In the genomic region with DNA sequence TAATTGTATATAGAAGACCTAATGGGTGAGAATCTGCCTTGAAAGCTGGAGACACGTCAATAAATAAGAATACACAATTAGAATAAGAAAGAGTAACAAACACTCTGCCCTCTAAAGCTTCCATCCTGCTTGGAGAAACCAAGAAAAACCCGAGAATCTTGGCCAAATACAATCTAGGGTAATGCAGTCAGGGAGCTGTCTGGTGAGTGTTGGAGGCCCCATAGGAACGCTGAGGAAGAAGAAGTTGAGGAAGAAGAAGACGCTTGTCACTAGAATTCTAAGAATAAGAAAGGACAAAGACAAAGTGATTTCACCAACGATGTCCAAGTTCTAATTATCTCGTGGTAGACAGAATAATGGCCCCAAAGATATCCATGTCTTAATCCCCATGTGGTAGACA, we compare ENCODE assay signal across 22 cellular contexts.
"Had no signal": no experiment of that assay in that cellular context is flagged by ENCODE, and none has a peak within 500 bp of the region (broad histone marks: within the 10 kb centered on the region; RNA-seq: fewer than 3 reads in every experiment).

No MANE protein-coding gene starts in this region.

- H3K9me3 ChIP-seq: pancreas had no signal

- H3K4me3 ChIP-seq: colonic mucosa, left lung, pancreas, smooth muscle cell, suprapubic skin, transverse colon, upper lobe of right lung, uterus had no signal

- H3K36me3 ChIP-seq: colonic mucosa, left lung, pancreas, suprapubic skin, transverse colon, upper lobe of right lung, uterus had no signal

- H3K4me1 ChIP-seq: colonic mucosa, left lung, pancreas, suprapubic skin, transverse colon, upper lobe of right lung, uterus had no signal

- H3K27ac Mint-ChIP-seq: effector memory CD8-positive, alpha-beta T cell; natural killer cell; stimulated activated naive CD8-positive, alpha-beta T cell treated with anti-CD3 and anti-CD28 coated beads, Interleukin-15, amount 100 ng/mL, for 72 hours had no signal

- ATAC-seq: effector memory CD8-positive, alpha-beta T cell; left cardiac atrium; left lung; natural killer cell; pancreas; sciatic nerve; stimulated activated naive CD8-positive, alpha-beta T cell treated with anti-CD3 and anti-CD28 coated beads, Interleukin-15, amount 100 ng/mL, for 72 hours; upper lobe of right lung had no signal

- H3K27ac ChIP-seq: colonic mucosa, left lung, pancreas, suprapubic skin, transverse colon, upper lobe of right lung, uterus had no signal

- DNase-seq: colonic mucosa; dermis blood vessel endothelial cell; effector memory CD8-positive, alpha-beta T cell; left cardiac atrium; mammary epithelial cell; natural killer cell; occipital lobe; pancreas; retina; stimulated activated CD4-positive, alpha-beta T cell treated with anti-CD3 and anti-CD28 coated beads, Interleukin-12 subunit alpha, Interleukin-12 subunit beta, amount 100 ng/mL, for 4 hours; stimulated activated CD4-positive, alpha-beta T cell treated with anti-CD3 and anti-CD28 coated beads, Interleukin-1b, Interleukin-23, amount 100 ng/mL, for 48 hours; stimulated activated CD4-positive, alpha-beta T cell treated with anti-CD3 and anti-CD28 coated beads, Interleukin-4, amount 100 ng/mL, for 1 hour; stimulated activated CD8-positive, alpha-beta memory T cell treated with anti-CD3 and anti-CD28 coated beads, Interleukin-4, amount 100 ng/mL, for 48 hours; stimulated activated naive CD4-positive, alpha-beta T cell; stimulated activated naive CD8-positive, alpha-beta T cell treated with anti-CD3 and anti-CD28 coated beads, Interleukin-15, amount 100 ng/mL, for 72 hours; transverse colon; upper lobe of right lung; uterus had no signal

- H3K4me1 Mint-ChIP-seq: natural killer cell; stimulated activated naive CD8-positive, alpha-beta T cell treated with anti-CD3 and anti-CD28 coated beads, Interleukin-15, amount 100 ng/mL, for 72 hours had no signal

- H3K4me2 ChIP-seq: smooth muscle cell had no signal

- H3K4me3 Mint-ChIP-seq: effector memory CD8-positive, alpha-beta T cell; natural killer cell; stimulated activated naive CD8-positive, alpha-beta T cell treated with anti-CD3 and anti-CD28 coated beads, Interleukin-15, amount 100 ng/mL, for 72 hours had no signal

- H3K27me3 ChIP-seq: colonic mucosa, left lung, pancreas, suprapubic skin, transverse colon, upper lobe of right lung, uterus had no signal

- H3K27me3 Mint-ChIP-seq: effector memory CD8-positive, alpha-beta T cell; stimulated activated naive CD8-positive, alpha-beta T cell treated with anti-CD3 and anti-CD28 coated beads, Interleukin-15, amount 100 ng/mL, for 72 hours had no signal
